20 cellular contexts compared by ENCODE assay signal in genomic region chr2:189408294-189408693, GRCh38. TPM values are rescaled to one million over a fixed set of nuclear protein-coding genes. Genes with fewer than 3 reads are reported as not detected.
A peak's percentile ranks its signal among the peaks of the same experiment; 100 is the strongest.
DNase-seq lines count a peak whose midpoint lies in the region; ATAC-seq, FAIRE-seq and TF ChIP-seq lines count a peak whose summit lies in the region.
"Had no signal": no experiment of that assay in that cellular context is flagged by ENCODE, and none has a peak within 500 bp of the region (broad histone marks: within the 10 kb centered on the region; RNA-seq: fewer than 3 reads in every experiment).

No MANE protein-coding gene starts in this region.

- peak overlapping the region; percentile 60 for H3K4me2 ChIP-seq in PC-3 (ENCODE audit: low read length)
- peak overlapping the region; percentile 81 for H3K4me2 ChIP-seq in endothelial cell of umbilical vein (ENCODE audit: insufficient read depth, low read length)
- no peak overlapping the region for H3K4me2 ChIP-seq in mesendoderm (ENCODE audit: low read length)

- no peaks in the 10 kb centered on the region for H3K9me1 ChIP-seq in endothelial cell of umbilical vein (replicated peaks; ENCODE audit: control insufficient read depth, extremely low read depth, insufficient read depth, low read length)

- H4K5ac ChIP-seq in mesendoderm (ENCODE audit: low read length) = no peak overlapping the region

- H3K9ac ChIP-seq in PC-3 (ENCODE audit: low read length) = peak overlapping the region; percentile 5; the same call in 1 of the 2 replicates
- peak overlapping the region; percentile 63 for H3K9ac ChIP-seq in endothelial cell of umbilical vein (replicated peaks; ENCODE audit: extremely low read depth, insufficient read depth, low read length)
- no peak overlapping the region for H3K9ac ChIP-seq in rectal smooth muscle tissue (ENCODE audit: low read length)
- no peak overlapping the region for H3K9ac ChIP-seq in mesendoderm (ENCODE audit: low read length)

- BruUV-seq in PC-3 (replicated peaks; lab: Mats Ljungman, UMichigan) (no TSS peak), endothelial cell of umbilical vein (replicated peaks; lab: Mats Ljungman, UMichigan) (no TSS peak)

- no peak overlapping the region for H3K4ac ChIP-seq in mesendoderm (ENCODE audit: low read depth, low read length)

- FAIRE-seq in endothelial cell of umbilical vein (lab: Jason Lieb, UNC) = peak; percentile 53
- FAIRE-seq: colon, K562 had no signal

- DNase-seq in PC-3 = peak; percentile 32
- DNase-seq in endothelial cell of umbilical vein (ENCODE audit: low read depth, low spot score) = peak; percentile 68
- DNase-seq in activated CD4-positive, alpha-beta T cell treated with anti-CD3 and anti-CD28 coated beads, Interleukin-2, amount 50 U/mL, for 48 hours = no peak
- DNase-seq in islet precursor cell = no peak
- no peak for DNase-seq in mesendoderm
- DNase-seq in NCI-H187 (lab: John Stamatoyannopoulos, UW) = no peak
- DNase-seq: AML-193; gastrocnemius medialis; GOT3; kidney glomerular epithelial cell; NCI-H1930; nephron progenitor cell; NK-92 treated with Interleukin-12 subunit alpha and Interleukin-12 subunit beta, amount 100 ng/mL, for 24 hours; spleen; upper lobe of left lung had no signal

- no peak overlapping the region for H3K23ac ChIP-seq in mesendoderm (ENCODE audit: low read length)

- POLR2A ChIA-PET in PC-3 (lab: Charles Lee; ENCODE audit: unreplicated experiment) = no interaction called here
- POLR2A ChIA-PET in endothelial cell of umbilical vein (lab: Charles Lee) = no interaction called here

- H3K79me1 ChIP-seq in mesendoderm (ENCODE audit: low read length) = no peaks in the 10 kb centered on the region

- H3K4me3 ChIP-seq in ACC112 (ENCODE audit: low read depth, low read length) = peak overlapping the region; percentile 63; the same call in 1 of the 2 replicates
- peak overlapping the region; percentile 13; the same call in 1 of the 2 replicates for H3K4me3 ChIP-seq in PC-3 (ENCODE audit: low read length)
- H3K4me3 ChIP-seq in endothelial cell of umbilical vein (replicated peaks in 1 of 3; ENCODE audit: insufficient read depth in 1 of 3, low read depth in 1 of 3, low read length in 3 of 3) = no peak overlapping the region
- H3K4me3 ChIP-seq in rectal smooth muscle tissue (ENCODE audit: low read length) = no peak overlapping the region
- no peak overlapping the region for H3K4me3 ChIP-seq in mesendoderm (ENCODE audit: low read length)
- H3K4me3 ChIP-seq: K562, spleen, upper lobe of left lung had no signal

- WGBS in mesendoderm (ENCODE audit: extremely low coverage, insufficient coverage, low lambda C conversion rate) = no CpG with 5 or more reads among the region's 1 CpG

- H3K79me2 ChIP-seq in ACC112 (ENCODE audit: control insufficient read depth, insufficient read depth, low read length, unreplicated experiment) = no peaks in the 10 kb centered on the region
- H3K79me2 ChIP-seq in PC-3 (ENCODE audit: low read length) = no peaks in the 10 kb centered on the region
- H3K79me2 ChIP-seq in endothelial cell of umbilical vein (ENCODE audit: control insufficient read depth, insufficient read depth, low read length) = no peaks in the 10 kb centered on the region
- no peaks in the 10 kb centered on the region for H3K79me2 ChIP-seq in mesendoderm (ENCODE audit: control insufficient read depth, insufficient read depth, low read length)

- H3K9me2 ChIP-seq in PC-3 (replicated peaks; ENCODE audit: low read length) = no peaks in the 10 kb centered on the region

- H3K4me1 ChIP-seq in ACC112 (ENCODE audit: control insufficient read depth, insufficient read depth, low read length, unreplicated experiment) = peaks cover 60% of the 10 kb centered on the region
- H3K4me1 ChIP-seq in PC-3 (ENCODE audit: insufficient read depth, low read length) = peaks cover 39% of the 10 kb centered on the region
- H3K4me1 ChIP-seq in endothelial cell of umbilical vein (ENCODE audit: control insufficient read depth, extremely low read depth, insufficient read depth, low read length) = peaks cover 38% of the 10 kb centered on the region
- peaks cover 22% of the 10 kb centered on the region for H3K4me1 ChIP-seq in rectal smooth muscle tissue (ENCODE audit: control insufficient read depth, insufficient read depth, low read length)
- no peaks in the 10 kb centered on the region for H3K4me1 ChIP-seq in mesendoderm (ENCODE audit: control insufficient read depth, low read depth, low read length)

- no peak overlapping the region for H2BK15ac ChIP-seq in mesendoderm (replicated peaks; ENCODE audit: low read depth)

- H2AK5ac ChIP-seq in mesendoderm (ENCODE audit: low read length) = no peak overlapping the region

- no peak overlapping the region for H2BK120ac ChIP-seq in mesendoderm (ENCODE audit: low read depth, low read length)

- no peaks in the 10 kb centered on the region for H3F3A ChIP-seq in PC-3 (ENCODE audit: low read length, unreplicated experiment)

- H3K27ac ChIP-seq in ACC112 (ENCODE audit: low read depth, low read length) = peak overlapping the region; percentile 99
- peak overlapping the region; percentile 60 for H3K27ac ChIP-seq in PC-3 (ENCODE audit: low read length)
- H3K27ac ChIP-seq in endothelial cell of umbilical vein (ENCODE audit: insufficient read depth, low read depth, low read length) = peak overlapping the region; percentile 90
- H3K27ac ChIP-seq in rectal smooth muscle tissue (ENCODE audit: low read depth, low read length) = peak overlapping the region; percentile 72
- H3K27ac ChIP-seq in mesendoderm (ENCODE audit: low read depth, low read length) = no peak overlapping the region
- H3K27ac ChIP-seq: VCaP had no signal

- H3K36me3 ChIP-seq in ACC112 (ENCODE audit: insufficient read depth, low read length) = peaks cover 3% of the 10 kb centered on the region; the same call in 1 of the 2 replicates
- no peaks in the 10 kb centered on the region for H3K36me3 ChIP-seq in PC-3 (ENCODE audit: low read depth, low read length)
- no peaks in the 10 kb centered on the region for H3K36me3 ChIP-seq in endothelial cell of umbilical vein (ENCODE audit: control insufficient read depth in 2 of 2, extremely low read depth in 1 of 2, insufficient read depth in 2 of 2, low read length in 2 of 2)
- H3K36me3 ChIP-seq in rectal smooth muscle tissue (ENCODE audit: control insufficient read depth, insufficient read depth, low read length) = no peaks in the 10 kb centered on the region
- no peaks in the 10 kb centered on the region for H3K36me3 ChIP-seq in mesendoderm (ENCODE audit: control insufficient read depth, insufficient read depth, low read length)
- H3K36me3 ChIP-seq: gastrocnemius medialis, spleen, upper lobe of left lung had no signal

- dilution Hi-C loops in endothelial cell of umbilical vein (cut with MboI; ENCODE audit: extremely low pct_ligation_motif_present, low sequenced_read_pairs) = no loop called here

- CTCF ChIA-PET in PC-3 (lab: Charles Lee) = no interaction called here
- CTCF ChIA-PET in endothelial cell of umbilical vein (lab: Charles Lee) = interaction anchor here (1.1 to 4.4 kb wide), 9 partner anchors 14 to 883 kb away, joined by 3 to 38 read pairs (median 5); no protein-coding TSS in a partner anchor

- H3K18ac ChIP-seq in mesendoderm (ENCODE audit: low read length) = no peak overlapping the region

- H2BK5ac ChIP-seq in mesendoderm (ENCODE audit: low read length) = no peak overlapping the region

- TF ChIP-seq POLR2A in endothelial cell of umbilical vein (IDR thresholded peaks at IDR 0.05; ENCODE audit: low read depth, low read length) = no peak

- intact Hi-C loops in PC-3 (cut with micrococcal nuclease) = no loop called here
- intact Hi-C loops in endothelial cell of umbilical vein (cut with micrococcal nuclease) = loop anchor here (1.0 kb wide), 3 partner anchors 38 to 884 kb away; partner anchors contain the start of gene COL5A2

- no peaks in the 10 kb centered on the region for H3K9me3 ChIP-seq in PC-3 (ENCODE audit: low read length)
- no peaks in the 10 kb centered on the region for H3K9me3 ChIP-seq in endothelial cell of umbilical vein (replicated peaks; ENCODE audit: control insufficient read depth, insufficient read depth, low read length)
- H3K9me3 ChIP-seq: gastrocnemius medialis, spleen, upper lobe of left lung had no signal

- H4K8ac ChIP-seq in mesendoderm (ENCODE audit: low read depth, low read length) = no peak overlapping the region

- no peak overlapping the region for H3K56ac ChIP-seq in mesendoderm (ENCODE audit: low read length)

- H4K20me1 ChIP-seq in PC-3 (ENCODE audit: low read length) (no peaks in the 10 kb centered on the region), endothelial cell of umbilical vein (replicated peaks; ENCODE audit: control insufficient read depth, extremely low read depth, insufficient read depth, low read length) (no peaks in the 10 kb centered on the region)

- H3K27me3 ChIP-seq in ACC112 (ENCODE audit: insufficient read depth, low read length) (no peaks in the 10 kb centered on the region), PC-3 (ENCODE audit: low read length) (no peaks in the 10 kb centered on the region), endothelial cell of umbilical vein (ENCODE audit: control insufficient read depth in 2 of 2, insufficient read depth in 2 of 2, low read length in 2 of 2) (no peaks in the 10 kb centered on the region), rectal smooth muscle tissue (ENCODE audit: control insufficient read depth, insufficient read depth, low read length) (no peaks in the 10 kb centered on the region), mesendoderm (ENCODE audit: insufficient read depth, low read length, poor library complexity) (no peaks in the 10 kb centered on the region)
- H3K27me3 ChIP-seq: gastrocnemius medialis, spleen, upper lobe of left lung had no signal

- TF ChIP-seq CTCF in PC-3 (conservative IDR thresholded peaks at IDR 0.05; ENCODE audit: low read depth, low read length) (no peak), endothelial cell of umbilical vein (IDR thresholded peaks at IDR 0.05; ENCODE audit: extremely low read depth in 1 of 2, insufficient read depth in 1 of 2, low read depth in 1 of 2, low read length in 2 of 2) (no peak)

- H2AFZ ChIP-seq in ACC112 (ENCODE audit: low read length, unreplicated experiment) (no peak overlapping the region), PC-3 (ENCODE audit: low read length) (no peak overlapping the region), endothelial cell of umbilical vein (ENCODE audit: low read depth, low read length) (no peak overlapping the region)

- ATAC-seq in PC-3 = peak; percentile 34
- ATAC-seq: gastrocnemius medialis, K562 had no signal

RNA-seq across cellular contexts. Expression of gene WDR75, which starts 33.0 kb away (rescaled TPM):
- 48.0 and 62.5 TPM in 2 replicates for total RNA-seq in PC-3 (2014; rRNA removed)
- total RNA-seq in endothelial cell of umbilical vein = 41.7 and 44.8 TPM in 2 replicates
- 11.2 and 17.4 TPM in 2 replicates for polyA plus RNA-seq in endothelial cell of umbilical vein
- 19.6 and 20.5 TPM in 2 replicates for polyA plus RNA-seq in endothelial cell of umbilical vein (2011; cell fraction: cytosol; rRNA removed)
- polyA plus RNA-seq in endothelial cell of umbilical vein (2011; cell fraction: nucleus; rRNA removed) = 73.8 and 81.4 TPM in 2 replicates
- polyA plus RNA-seq in endothelial cell of umbilical vein (2012) = 51.4 and 57.2 TPM in 2 replicates
- 87.5 and 93.8 TPM in 2 replicates for polyA minus RNA-seq in endothelial cell of umbilical vein
- polyA minus RNA-seq in endothelial cell of umbilical vein (2011; cell fraction: cytosol; rRNA and poly(A)+ RNA removed) = 15.3 TPM
- 73.4 and 126 TPM in 2 replicates for polyA minus RNA-seq in endothelial cell of umbilical vein (2011; cell fraction: nucleus; rRNA and poly(A)+ RNA removed)
- 87.9 TPM for polyA plus RNA-seq in mesendoderm (2013, experiment 1 of 2)
- polyA plus RNA-seq in mesendoderm (2013, experiment 2 of 2) = 85.0 TPM

Comparison
In these comparisons a context has a peak if more than half of its experiments do, and no peak if none do; other contexts are left out.
1. H3K4me3 ChIP-seq: peak in ACC112 (single experiment) and PC-3 (single experiment); none in endothelial cell of umbilical vein (0 of 3), rectal smooth muscle tissue (single experiment) and mesendoderm (single experiment).
2. DNase-seq: peak in PC-3 (single experiment) and endothelial cell of umbilical vein (single experiment); none in activated CD4-positive, alpha-beta T cell treated with anti-CD3 and anti-CD28 coated beads, Interleukin-2, amount 50 U/mL, for 48 hours (0 of 2), islet precursor cell (single experiment), mesendoderm (single experiment) and NCI-H187 (0 of 2).
3. H3K9ac ChIP-seq: peak in PC-3 (single experiment) and endothelial cell of umbilical vein (single experiment); none in rectal smooth muscle tissue (single experiment) and mesendoderm (single experiment).